Comparison of ENCODE assay signal across 34 cellular contexts in genomic region chr17:76002100-76002499, GRCh38. TPM values are rescaled to one million over a fixed set of nuclear protein-coding genes. Genes with fewer than 3 reads are reported as not detected.
"Had no signal": no experiment of that assay in that cellular context is flagged by ENCODE, and none has a peak within 500 bp of the region (broad histone marks: within the 10 kb centered on the region; RNA-seq: fewer than 3 reads in every experiment).

No MANE protein-coding gene starts in this region.

- H3K4me2 ChIP-seq: smooth muscle cell had no signal

- H3K4me1 ChIP-seq: ascending aorta, parathyroid adenoma, psoas muscle had no signal

- H3K36me3 ChIP-seq: ascending aorta, brain microvascular endothelial cell had no signal

- H3K27me3 ChIP-seq: ascending aorta, brain microvascular endothelial cell, dorsolateral prefrontal cortex, heart right ventricle, left lung, tibial nerve had no signal

- H3K9me3 ChIP-seq: ascending aorta, heart right ventricle, left lung, lower lobe of right lung, psoas muscle, tibial nerve had no signal

- H3K9me3 Mint-ChIP-seq: activated CD4-positive, alpha-beta T cell treated with anti-CD3 and anti-CD28 coated beads, Interleukin-2, amount 10 ng/mL, durations not matched to agents 7 days and 5 days; activated naive CD4-positive, alpha-beta T cell treated with anti-CD3 and anti-CD28 coated beads for 36 hours; activated naive CD8-positive, alpha-beta T cell treated with anti-CD3 and anti-CD28 coated beads, Interleukin-2, amount 10 ng/mL, durations not matched to agents 7 days and 5 days; effector memory CD8-positive, alpha-beta T cell; nephron progenitor cell had no signal

- H3K4me3 Mint-ChIP-seq: activated CD4-positive, alpha-beta T cell treated with anti-CD3 and anti-CD28 coated beads, Interleukin-2, amount 10 ng/mL, durations not matched to agents 7 days and 5 days; activated naive CD4-positive, alpha-beta T cell treated with anti-CD3 and anti-CD28 coated beads for 36 hours; activated naive CD8-positive, alpha-beta T cell treated with anti-CD3 and anti-CD28 coated beads, Interleukin-2, amount 10 ng/mL, durations not matched to agents 7 days and 5 days; effector memory CD8-positive, alpha-beta T cell; nephron progenitor cell; T-helper 17 cell had no signal

- ATAC-seq: effector memory CD8-positive, alpha-beta T cell; esophagus mucosa; heart right ventricle; left lung; lower lobe of right lung; psoas muscle; T-helper 17 cell had no signal

- H3K27me3 Mint-ChIP-seq: activated CD4-positive, alpha-beta T cell treated with anti-CD3 and anti-CD28 coated beads, Interleukin-2, amount 10 ng/mL, durations not matched to agents 7 days and 5 days; activated naive CD8-positive, alpha-beta T cell treated with anti-CD3 and anti-CD28 coated beads, Interleukin-2, amount 10 ng/mL, durations not matched to agents 7 days and 5 days; effector memory CD8-positive, alpha-beta T cell; T-helper 17 cell had no signal

- DNase-seq: activated CD4-positive, alpha-beta T cell treated with anti-CD3 and anti-CD28 coated beads, Interleukin-2, amount 10 ng/mL, durations not matched to agents 7 days and 5 days; activated CD4-positive, CD25-positive, alpha-beta regulatory T cell treated with anti-CD3 and anti-CD28 coated beads, Interleukin-2, amount 50 U/mL, for 72 hours; activated CD8-positive, alpha-beta memory T cell treated with anti-CD3 and anti-CD28 coated beads for 24 hours; activated effector memory CD4-positive, alpha-beta T cell treated with Interleukin-2 at 50 U/mL for 16 hours; activated naive CD4-positive, alpha-beta T cell treated with anti-CD3 and anti-CD28 coated beads for 36 hours; activated naive CD8-positive, alpha-beta T cell treated with anti-CD3 and anti-CD28 coated beads, Interleukin-2, amount 10 ng/mL, durations not matched to agents 7 days and 5 days; brain microvascular endothelial cell; dorsolateral prefrontal cortex; effector memory CD8-positive, alpha-beta T cell; foreskin fibroblast; heart right ventricle; kidney glomerular epithelial cell; left lung; lower lobe of right lung; mesenchymal stem cell; nephron progenitor cell; nucleus accumbens; psoas muscle; stimulated activated CD4-positive, alpha-beta T cell treated with anti-CD3 and anti-CD28 coated beads, Interleukin-1b, Interleukin-23, amount 100 ng/mL, for 48 hours; stimulated activated CD4-positive, alpha-beta T cell treated with anti-CD3 and anti-CD28 coated beads, Interleukin-4, amount 100 ng/mL, for 4 hours; stimulated activated CD8-positive, alpha-beta memory T cell treated with anti-CD3 and anti-CD28 coated beads, Interleukin-4, amount 100 ng/mL, for 48 hours; stimulated activated naive CD4-positive, alpha-beta T cell; T-helper 17 cell; T1000; WERI-Rb-1 had no signal

- H3K27ac Mint-ChIP-seq: activated CD4-positive, alpha-beta T cell treated with anti-CD3 and anti-CD28 coated beads, Interleukin-2, amount 10 ng/mL, durations not matched to agents 7 days and 5 days; activated naive CD4-positive, alpha-beta T cell treated with anti-CD3 and anti-CD28 coated beads for 36 hours; activated naive CD8-positive, alpha-beta T cell treated with anti-CD3 and anti-CD28 coated beads, Interleukin-2, amount 10 ng/mL, durations not matched to agents 7 days and 5 days; nephron progenitor cell; T-helper 17 cell had no signal

- H3K27ac ChIP-seq: ascending aorta, brain microvascular endothelial cell, coronary artery, dorsolateral prefrontal cortex, heart right ventricle, left lung, parathyroid adenoma, psoas muscle, SK-N-MC, tibial nerve, WERI-Rb-1 had no signal

- H3K79me2 ChIP-seq: parathyroid adenoma had no signal

- H3K4me3 ChIP-seq: ascending aorta, coronary artery, dorsolateral prefrontal cortex, heart right ventricle, left lung, lower lobe of right lung, psoas muscle, SK-N-MC, smooth muscle cell, tibial nerve had no signal

- H3K9ac ChIP-seq: parathyroid adenoma had no signal

- H2AFZ ChIP-seq: parathyroid adenoma had no signal

RNA-seq across cellular contexts. Expression of gene EVPL, which starts 25.0 kb away (rescaled TPM):
- total RNA-seq: ascending aorta, cerebellum, endothelial cell of umbilical vein had no signal
- polyA plus RNA-seq: endothelial cell of umbilical vein had no signal
